8 cellular contexts compared by ENCODE assay signal in the genomic region with DNA sequence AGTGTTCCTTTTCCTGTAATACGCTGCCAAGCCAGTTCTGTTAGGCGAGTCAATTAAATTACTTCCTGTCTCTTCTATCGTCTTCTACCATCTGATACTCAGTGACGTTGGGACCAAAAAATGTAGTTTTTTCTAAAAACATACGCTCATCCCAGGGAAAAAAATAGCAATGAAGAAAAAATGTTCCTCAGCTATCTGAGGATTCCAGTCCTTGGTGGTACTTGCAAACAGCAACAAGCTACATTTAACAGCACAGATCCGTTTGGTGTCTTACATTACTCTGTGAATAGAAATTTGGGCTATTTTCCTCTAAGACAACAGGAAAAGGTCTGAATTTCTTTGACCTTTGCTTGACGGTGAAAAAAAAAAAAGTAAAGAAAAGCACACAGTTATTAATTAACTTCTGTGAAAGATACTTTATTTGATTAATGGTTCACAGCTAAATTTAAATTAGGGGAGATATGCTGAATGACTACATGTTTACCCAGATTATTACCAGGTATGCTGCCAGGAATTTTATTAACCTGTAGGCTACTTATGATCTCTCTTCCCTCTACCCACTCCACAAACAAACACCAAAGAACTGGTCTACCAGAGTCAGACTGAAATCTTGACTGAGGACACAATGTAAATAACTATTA.
DNase-seq lines count a peak whose midpoint lies in the region; ATAC-seq and TF ChIP-seq lines count a peak whose summit lies in the region.

No MANE protein-coding gene starts in this region.

- H3K9me3 ChIP-seq in CD4-positive, CD25-positive, alpha-beta regulatory T cell (ENCODE audit: control insufficient read depth in 2 of 2, low read length in 2 of 2), result no peaks in the 10 kb centered on the region
- no peaks in the 10 kb centered on the region for H3K9me3 ChIP-seq in H9 (ENCODE audit: control insufficient read depth, low read depth, low read length)

- H2BK15ac ChIP-seq in H9 (ENCODE audit: low read depth, low read length), result no peak overlapping the region

- peak; percentile 67 for ATAC-seq in CD4-positive, CD25-positive, alpha-beta regulatory T cell (ENCODE audit: low read depth in 2 of 2)
- ATAC-seq in HG02798 (IDR thresholded peaks at IDR 0.05; ENCODE audit: poor library complexity, unreplicated experiment) (peak; percentile 40), left lobe of liver (peak; percentile 37)
- ATAC-seq in activated CD8-positive, alpha-beta T cell treated with anti-CD3 and anti-CD28 coated beads for 36 hours, result peak; percentile 62

- H4K91ac ChIP-seq in H9 (ENCODE audit: insufficient read length, low read depth, low read length), result no peak overlapping the region

- H4K8ac ChIP-seq in H9 (replicated peaks; ENCODE audit: insufficient read length, low read depth, low read length), result no peak overlapping the region

- H3K4me1 Mint-ChIP-seq in CD4-positive, CD25-positive, alpha-beta regulatory T cell, result peaks cover 0 to 6% (median 0%) of the 10 kb centered on the region in 4 donors
- H3K4me1 Mint-ChIP-seq in activated CD8-positive, alpha-beta T cell treated with anti-CD3 and anti-CD28 coated beads for 36 hours (ENCODE audit: low read depth), result peaks cover 3% of the 10 kb centered on the region
- peaks cover 14 to 22% of the 10 kb centered on the region in 2 experiments for H3K4me1 Mint-ChIP-seq in H9
- H3K4me1 Mint-ChIP-seq in activated T-helper 2 cell treated with anti-CD3 and anti-CD28 coated beads, Interferon-gamma antibody, Interleukin-2, Interleukin-4, amounts not matched to agents 10 μg/mL and 5 μg/mL and 100 μg/mL, durations not matched to agents 14 hours and 24 hours and 36 hours (ENCODE audit: low read depth), result peaks cover 3% of the 10 kb centered on the region

- H3K18ac ChIP-seq in H9 (ENCODE audit: insufficient read length, low read depth, low read length), result no peak overlapping the region

- no peaks in the 10 kb centered on the region for H3K79me1 ChIP-seq in H9 (ENCODE audit: insufficient read depth, low read depth, low read length, poor library complexity, severe bottlenecking)

- no peaks in the 10 kb centered on the region for H3K79me2 ChIP-seq in H9 (ENCODE audit: insufficient read depth, low read length)

- H3K27ac ChIP-seq in CD4-positive, CD25-positive, alpha-beta regulatory T cell (ENCODE audit: insufficient read depth, low read length, poor library complexity, severe bottlenecking), result peak overlapping the region; percentile 30
- no peak overlapping the region for H3K27ac ChIP-seq in H9 (ENCODE audit: insufficient read length, low read depth, low read length)

- no peaks in the 10 kb centered on the region for H3K36me3 Mint-ChIP-seq in CD4-positive, CD25-positive, alpha-beta regulatory T cell
- no peaks in the 10 kb centered on the region for H3K36me3 Mint-ChIP-seq in activated CD8-positive, alpha-beta T cell treated with anti-CD3 and anti-CD28 coated beads for 36 hours (ENCODE audit: low read depth)
- no peaks in the 10 kb centered on the region for H3K36me3 Mint-ChIP-seq in H9 (ENCODE audit: insufficient read depth in 1 of 3, low read depth in 3 of 3)
- H3K36me3 Mint-ChIP-seq in activated T-helper 2 cell treated with anti-CD3 and anti-CD28 coated beads, Interferon-gamma antibody, Interleukin-2, Interleukin-4, amounts not matched to agents 10 μg/mL and 5 μg/mL and 100 μg/mL, durations not matched to agents 14 hours and 24 hours and 36 hours (ENCODE audit: low read depth), result no peaks in the 10 kb centered on the region

- H2AK5ac ChIP-seq in H9 (ENCODE audit: insufficient read length, low read length), result no peak overlapping the region

- H2BK120ac ChIP-seq in H9 (ENCODE audit: low read depth, low read length, poor library complexity, severe bottlenecking), result no peak overlapping the region

- no peak overlapping the region for H2BK12ac ChIP-seq in H9 (ENCODE audit: insufficient read length, low read depth, low read length)

- H3K27me3 Mint-ChIP-seq in CD4-positive, CD25-positive, alpha-beta regulatory T cell, result peaks cover 4% of the 10 kb centered on the region
- peaks cover 2% of the 10 kb centered on the region for H3K27me3 Mint-ChIP-seq in activated CD8-positive, alpha-beta T cell treated with anti-CD3 and anti-CD28 coated beads for 36 hours
- H3K27me3 Mint-ChIP-seq in H9 (ENCODE audit: low read depth), result no peaks in the 10 kb centered on the region
- H3K27me3 Mint-ChIP-seq in activated T-helper 2 cell treated with anti-CD3 and anti-CD28 coated beads, Interferon-gamma antibody, Interleukin-2, Interleukin-4, amounts not matched to agents 10 μg/mL and 5 μg/mL and 100 μg/mL, durations not matched to agents 14 hours and 24 hours and 36 hours (ENCODE audit: low read depth), result peaks cover 1% of the 10 kb centered on the region

- H3K4me3 Mint-ChIP-seq in CD4-positive, CD25-positive, alpha-beta regulatory T cell, result no peak overlapping the region
- no peak overlapping the region for H3K4me3 Mint-ChIP-seq in activated CD8-positive, alpha-beta T cell treated with anti-CD3 and anti-CD28 coated beads for 36 hours
- no peak overlapping the region for H3K4me3 Mint-ChIP-seq in H9
- no peak overlapping the region for H3K4me3 Mint-ChIP-seq in activated T-helper 2 cell treated with anti-CD3 and anti-CD28 coated beads, Interferon-gamma antibody, Interleukin-2, Interleukin-4, amounts not matched to agents 10 μg/mL and 5 μg/mL and 100 μg/mL, durations not matched to agents 14 hours and 24 hours and 36 hours (ENCODE audit: low read depth)

- H3K9me3 Mint-ChIP-seq in CD4-positive, CD25-positive, alpha-beta regulatory T cell, result peaks cover 0 to 1% (median 0%) of the 10 kb centered on the region in 7 donors
- H3K9me3 Mint-ChIP-seq in activated CD8-positive, alpha-beta T cell treated with anti-CD3 and anti-CD28 coated beads for 36 hours, result no peaks in the 10 kb centered on the region
- H3K9me3 Mint-ChIP-seq in H9, result no peaks in the 10 kb centered on the region
- H3K9me3 Mint-ChIP-seq in activated T-helper 2 cell treated with anti-CD3 and anti-CD28 coated beads, Interferon-gamma antibody, Interleukin-2, Interleukin-4, amounts not matched to agents 10 μg/mL and 5 μg/mL and 100 μg/mL, durations not matched to agents 14 hours and 24 hours and 36 hours, result no peaks in the 10 kb centered on the region

- peak in 2 of 3 donors; percentile 28 to 46 for DNase-seq in CD4-positive, CD25-positive, alpha-beta regulatory T cell
- no peak for DNase-seq in activated CD8-positive, alpha-beta T cell treated with anti-CD3 and anti-CD28 coated beads for 36 hours
- DNase-seq in left lobe of liver (ENCODE audit: low spot score), result no peak
- DNase-seq in H9, result no peak
- no peak for DNase-seq in DMS153 treated with DMSO at 0.1 percent for 48 hours (lab: John Stamatoyannopoulos, UW; ENCODE audit: unreplicated experiment)
- no peak for DNase-seq in iPS-NIHi11 (ENCODE audit: low spot score)
- no peak for DNase-seq in activated T-helper 2 cell treated with anti-CD3 and anti-CD28 coated beads, Interferon-gamma antibody, Interleukin-2, Interleukin-4, amounts not matched to agents 10 μg/mL and 5 μg/mL and 100 μg/mL, durations not matched to agents 14 hours and 24 hours and 36 hours (ENCODE audit: low spot score)

- CTCF ChIA-PET in activated CD8-positive, alpha-beta T cell treated with anti-CD3 and anti-CD28 coated beads for 36 hours (lab: Charles Lee), result interaction anchor here (1.1 kb wide), 1 partner anchor 45 kb away, joined by 3 read pairs; no protein-coding TSS in a partner anchor

- no peak overlapping the region for H2AFZ ChIP-seq in H9 (ENCODE audit: low read length)

- no peak overlapping the region for H3K23ac ChIP-seq in H9 (ENCODE audit: insufficient read length, low read depth, low read length)

- peak overlapping the region; percentile 73 for H3K4me3 ChIP-seq in CD4-positive, CD25-positive, alpha-beta regulatory T cell (ENCODE audit: low read depth, low read length)

- no peaks in the 10 kb centered on the region for H3K23me2 ChIP-seq in H9 (ENCODE audit: insufficient read length, low read depth, low read length, poor library complexity, severe bottlenecking)

- H3K36me3 ChIP-seq in CD4-positive, CD25-positive, alpha-beta regulatory T cell (ENCODE audit: control insufficient read depth, insufficient read depth, low read length), result no peaks in the 10 kb centered on the region

- POLR2A ChIA-PET in activated CD8-positive, alpha-beta T cell treated with anti-CD3 and anti-CD28 coated beads for 36 hours (lab: Charles Lee), result no interaction called here

- H3K4ac ChIP-seq in H9 (ENCODE audit: low read depth, low read length), result no peak overlapping the region

- no peak overlapping the region for H3T11ph ChIP-seq in H9 (ENCODE audit: low read length)

- H3K56ac ChIP-seq in H9 (ENCODE audit: insufficient read length, low read depth, low read length), result no peak overlapping the region

- no peaks in the 10 kb centered on the region for H4K20me1 ChIP-seq in H9 (ENCODE audit: control insufficient read depth, insufficient read depth, insufficient read length)

- no peak overlapping the region for H4K5ac ChIP-seq in H9 (ENCODE audit: insufficient read length, low read depth, low read length)

- H2BK5ac ChIP-seq in H9 (ENCODE audit: insufficient read length, low read length), result no peak overlapping the region

- H3K27me3 ChIP-seq in CD4-positive, CD25-positive, alpha-beta regulatory T cell (ENCODE audit: control insufficient read depth, insufficient read depth, low read length), result no peaks in the 10 kb centered on the region
- no peaks in the 10 kb centered on the region for H3K27me3 ChIP-seq in H9 (ENCODE audit: insufficient read depth, low read length)

- H2BK20ac ChIP-seq in H9 (ENCODE audit: low read depth, low read length, poor library complexity, severe bottlenecking), result no peak overlapping the region

- no peak overlapping the region for H3K27ac Mint-ChIP-seq in CD4-positive, CD25-positive, alpha-beta regulatory T cell
- no peak overlapping the region for H3K27ac Mint-ChIP-seq in activated CD8-positive, alpha-beta T cell treated with anti-CD3 and anti-CD28 coated beads for 36 hours
- no peak overlapping the region for H3K27ac Mint-ChIP-seq in H9
- H3K27ac Mint-ChIP-seq in activated T-helper 2 cell treated with anti-CD3 and anti-CD28 coated beads, Interferon-gamma antibody, Interleukin-2, Interleukin-4, amounts not matched to agents 10 μg/mL and 5 μg/mL and 100 μg/mL, durations not matched to agents 14 hours and 24 hours and 36 hours, result no peak overlapping the region

- H3K4me2 ChIP-seq in H9 (ENCODE audit: insufficient read depth, insufficient read length, low read length), result no peak overlapping the region

- H3K9ac ChIP-seq in H9 (ENCODE audit: extremely low read depth, insufficient read length, low read length), result no peak overlapping the region

- no peak for TF ChIP-seq CTCF in activated CD8-positive, alpha-beta T cell treated with anti-CD3 and anti-CD28 coated beads for 36 hours (IDR thresholded peaks at IDR 0.05)
- no peak for TF ChIP-seq CTCF in H9 (conservative IDR thresholded peaks at IDR 0.05)

- no peak overlapping the region for H3K14ac ChIP-seq in H9 (ENCODE audit: insufficient read depth, low read length)

- intact Hi-C loops in activated CD8-positive, alpha-beta T cell treated with anti-CD3 and anti-CD28 coated beads for 36 hours (cut with micrococcal nuclease), result no loop called here
- intact Hi-C loops in activated T-helper 2 cell treated with anti-CD3 and anti-CD28 coated beads, Interferon-gamma antibody, Interleukin-2, Interleukin-4, amounts not matched to agents 10 μg/mL and 5 μg/mL and 100 μg/mL, durations not matched to agents 14 hours and 24 hours and 36 hours (cut with micrococcal nuclease), result no loop called here

- WGBS in H9 (ENCODE audit: extremely low coverage, insufficient read length, low lambda C conversion rate), result no CpG with 5 or more reads among the region's 7 CpGs

- peaks cover 12% of the 10 kb centered on the region for H3K4me1 ChIP-seq in CD4-positive, CD25-positive, alpha-beta regulatory T cell (ENCODE audit: control insufficient read depth, insufficient read depth, low read length, poor library complexity, severe bottlenecking)
- peaks cover 3% of the 10 kb centered on the region for H3K4me1 ChIP-seq in H9 (ENCODE audit: insufficient read depth, low read length)

Comparison
In these comparisons a context has a peak if more than half of its experiments do, and no peak if none do; other contexts are left out.
1. DNase-seq: peak in CD4-positive, CD25-positive, alpha-beta regulatory T cell (2 of 3); none in activated CD8-positive, alpha-beta T cell treated with anti-CD3 and anti-CD28 coated beads for 36 hours (single experiment), left lobe of liver (single experiment), H9 (single experiment), DMS153 treated with DMSO at 0.1 percent for 48 hours (single experiment), iPS-NIHi11 (single experiment) and activated T-helper 2 cell treated with anti-CD3 and anti-CD28 coated beads, Interferon-gamma antibody, Interleukin-2, Interleukin-4, amounts not matched to agents 10 μg/mL and 5 μg/mL and 100 μg/mL, durations not matched to agents 14 hours and 24 hours and 36 hours (single experiment).
2. Peak in every context shown above with its lines, with median percentiles within 50 percentile points of each other: ATAC-seq.